In the genomic region with DNA sequence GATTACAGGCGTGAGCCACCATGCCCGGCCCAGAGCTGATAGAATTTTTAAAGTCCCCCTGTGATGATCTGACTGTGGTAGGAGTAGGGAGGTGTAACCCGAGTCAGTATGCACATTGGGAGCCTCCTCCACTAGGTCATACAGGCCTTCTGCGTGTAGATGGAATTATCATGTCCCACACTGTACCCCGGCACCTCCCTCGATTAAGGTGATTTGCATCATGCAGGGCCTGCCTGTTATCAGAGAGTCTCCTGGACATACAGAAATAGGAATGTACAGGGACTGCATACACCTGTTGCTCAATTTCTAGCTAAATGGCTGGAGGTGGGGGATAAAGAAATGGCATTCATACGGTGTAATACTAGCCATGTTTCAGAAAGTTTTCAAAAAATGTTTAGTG, we compare ENCODE assay signal across 9 cellular contexts. TPM values are rescaled to one million over a fixed set of nuclear protein-coding genes. Genes with fewer than 3 reads are reported as not detected.
DNase-seq lines count a peak whose midpoint lies in the region; FAIRE-seq and TF ChIP-seq lines count a peak whose summit lies in the region.
"Had no signal": no experiment of that assay in that cellular context is flagged by ENCODE, and none has a peak within 500 bp of the region (broad histone marks: within the 10 kb centered on the region; RNA-seq: fewer than 3 reads in every experiment).

No MANE protein-coding gene starts in this region.

- no peak overlapping the region for H3K27ac ChIP-seq in WERI-Rb-1
- H3K27ac ChIP-seq in spleen = peak overlapping the region in 6 of 8 donors; percentile 88 to 96 (median 94)

- H3K4me3 Mint-ChIP-seq in T-helper 1 cell treated with Interleukin-12 subunit alpha and Interleukin-12 subunit beta and Interleukin-4 antibody, amounts not matched to agents 30 μg/mL and 1 μg/mL, for 36 hours = peak overlapping the region; percentile 96
- peak overlapping the region; percentile 100 for H3K4me3 Mint-ChIP-seq in glutamatergic neuron (ENCODE audit: unreplicated experiment)

- FAIRE-seq in H54 (lab: Jason Lieb, UNC) = no peak
- no peak for FAIRE-seq in HTR-8/SVneo (lab: Jason Lieb, UNC)

- intact Hi-C loops in spleen (cut with DNase I; ENCODE audit: low total_unique reads) = no loop called here

- H3K27me3 Mint-ChIP-seq in T-helper 1 cell treated with Interleukin-12 subunit alpha and Interleukin-12 subunit beta and Interleukin-4 antibody, amounts not matched to agents 30 μg/mL and 1 μg/mL, for 36 hours (ENCODE audit: low read depth) = no peaks in the 10 kb centered on the region
- H3K27me3 Mint-ChIP-seq in glutamatergic neuron (ENCODE audit: unreplicated experiment) = peaks cover 9% of the 10 kb centered on the region

- H3K9me3 ChIP-seq in WERI-Rb-1 (ENCODE audit: severe bottlenecking) = no peaks in the 10 kb centered on the region
- peaks cover 0 to 29% (median 0%) of the 10 kb centered on the region in 8 donors for H3K9me3 ChIP-seq in spleen
- H3K9me3 ChIP-seq in HAP-1 = no peaks in the 10 kb centered on the region; the same call in 1 of the 2 replicates

- H3K4me1 ChIP-seq in spleen (peaks cover 11 to 47% (median 26%) of the 10 kb centered on the region in 6 donors), HAP-1 (0 out of 2 replicates have a peak, but pooled peaks cover 4% of the 10 kb centered on the region)

- peak overlapping the region; percentile 96 for H3K27ac Mint-ChIP-seq in T-helper 1 cell treated with Interleukin-12 subunit alpha and Interleukin-12 subunit beta and Interleukin-4 antibody, amounts not matched to agents 30 μg/mL and 1 μg/mL, for 36 hours
- peak overlapping the region; percentile 68 for H3K27ac Mint-ChIP-seq in glutamatergic neuron (ENCODE audit: unreplicated experiment)

- H3K4me1 Mint-ChIP-seq in T-helper 1 cell treated with Interleukin-12 subunit alpha and Interleukin-12 subunit beta and Interleukin-4 antibody, amounts not matched to agents 30 μg/mL and 1 μg/mL, for 36 hours (ENCODE audit: low read depth) = peaks cover 30% of the 10 kb centered on the region
- H3K4me1 Mint-ChIP-seq in glutamatergic neuron (ENCODE audit: low read depth, unreplicated experiment) = peaks cover 12% of the 10 kb centered on the region

- in situ Hi-C loops in HAP-1 (cut with MboI; ENCODE audit: low sequenced_read_pairs) = no loop called here

- H3K4me3 ChIP-seq in WERI-Rb-1 (ENCODE audit: low read depth, low read length) (peak overlapping the region; percentile 81), spleen (peak overlapping the region in 5 of 8 donors; percentile 70 to 92 (median 75)), HAP-1 (no peak overlapping the region)

- WGBS in spleen, 5 donors = 88 to 95% (median 92%) methylated on average over 6 to 7 of the region's 7 CpGs

- H3K36me3 ChIP-seq in WERI-Rb-1 (peaks cover 64% of the 10 kb centered on the region), spleen (peaks cover 0 to 61% (median 28%) of the 10 kb centered on the region in 6 donors), HAP-1 (replicated peaks) (peaks cover 46% of the 10 kb centered on the region)

- TF ChIP-seq POLR2A in spleen (IDR thresholded peaks at IDR 0.05) (no peak), H54 (IDR thresholded peaks at IDR 0.05; ENCODE audit: low read depth, low read length) (no peak)

- DNase-seq in T-helper 1 cell (no peak), WERI-Rb-1 (no peak), glutamatergic neuron (no peak), spleen (peak; percentile 23), HAP-1 (ENCODE audit: low spot score in 2 of 2) (no peak), H54 (ENCODE audit: insufficient read length, low spot score) (no peak), HTR-8/SVneo (ENCODE audit: insufficient read length, low spot score) (no peak)
- DNase-seq: midbrain had no signal

- H3K36me3 Mint-ChIP-seq in T-helper 1 cell treated with Interleukin-12 subunit alpha and Interleukin-12 subunit beta and Interleukin-4 antibody, amounts not matched to agents 30 μg/mL and 1 μg/mL, for 36 hours (ENCODE audit: low read depth) = peaks cover 67% of the 10 kb centered on the region
- H3K36me3 Mint-ChIP-seq in glutamatergic neuron (ENCODE audit: unreplicated experiment) = peaks cover 12% of the 10 kb centered on the region

- no peaks in the 10 kb centered on the region for H3K27me3 ChIP-seq in WERI-Rb-1 (ENCODE audit: insufficient read depth, low read depth, severe bottlenecking)
- H3K27me3 ChIP-seq in spleen (replicated peaks in 1 of 7) = no peaks in the 10 kb centered on the region
- H3K27me3 ChIP-seq in HAP-1 (ENCODE audit: low read depth) = no peaks in the 10 kb centered on the region

- TF ChIP-seq CTCF in WERI-Rb-1 (IDR thresholded peaks at IDR 0.05; ENCODE audit: low read depth, low read length) = no peak
- no peak for TF ChIP-seq CTCF in glutamatergic neuron (IDR thresholded peaks at IDR 0.05; ENCODE audit: partially characterized antibody, unreplicated experiment)
- no peak for TF ChIP-seq CTCF in spleen (IDR thresholded peaks at IDR 0.05 in 8 of 11, conservative IDR thresholded peaks at IDR 0.05 in 3 of 11)

- peaks cover 27% of the 10 kb centered on the region for H3K9me3 Mint-ChIP-seq in T-helper 1 cell treated with Interleukin-12 subunit alpha and Interleukin-12 subunit beta and Interleukin-4 antibody, amounts not matched to agents 30 μg/mL and 1 μg/mL, for 36 hours
- peaks cover 13% of the 10 kb centered on the region for H3K9me3 Mint-ChIP-seq in glutamatergic neuron (ENCODE audit: unreplicated experiment)

RNA-seq across cellular contexts. Expression of gene ERVK3-1, which starts 0.9 kb away (rescaled TPM):
- total RNA-seq in glutamatergic neuron (ENCODE audit: unreplicated experiment) (56.2 TPM), spleen (10 to 100 TPM; 35.0 to 62.5 (median 44.7) TPM)
- 10 to 100 TPM; 34.0 to 48.8 (median 39.1) TPM for polyA plus RNA-seq in spleen

RNA-seq across cellular contexts. Expression of gene ZSCAN22, which starts 22.5 kb away (rescaled TPM):
- total RNA-seq in glutamatergic neuron (ENCODE audit: unreplicated experiment) (4.9 TPM), spleen (1 to 10 TPM; 2.7 to 3.9 (median 3.0) TPM)
- under 1 TPM; 0.48 to 0.86 (median 0.55) TPM for polyA plus RNA-seq in spleen

RNA-seq across cellular contexts. Expression of gene ZNF8, which starts 25.5 kb away (rescaled TPM):
- total RNA-seq in glutamatergic neuron (ENCODE audit: unreplicated experiment) = 24.8 TPM
- total RNA-seq in spleen = 10 to 100 TPM in 2 of 7 donors, 1 to 10 TPM in 5; 6.6 to 10.7 (median 8.5) TPM
- polyA plus RNA-seq in spleen = 1 to 10 TPM in 1 of 3 donors, under 1 TPM in 2; 0.91 to 1.8 (median 0.91) TPM

RNA-seq across cellular contexts. Expression of gene A1BG, which starts 49.0 kb away (rescaled TPM):
- total RNA-seq in glutamatergic neuron (ENCODE audit: unreplicated experiment) (27.3 TPM), spleen (10 to 100 TPM; 10.8 to 49.9 (median 14.2) TPM)
- 10 to 100 TPM; 39.4 to 76.5 (median 73.8) TPM for polyA plus RNA-seq in spleen

RNA-seq across cellular contexts. Expression of gene ZNF497, which starts 58.3 kb away (rescaled TPM):
- 3.5 TPM for total RNA-seq in glutamatergic neuron (ENCODE audit: unreplicated experiment)
- total RNA-seq in spleen = 1 to 10 TPM in 5 of 7 donors, under 1 TPM in 2; 0.44 to 3.0 (median 1.3) TPM
- under 1 TPM; 0.59 to 0.74 (median 0.61) TPM for polyA plus RNA-seq in spleen
